In genomic region chr10:12041766-12042408, GRCh38 we compare ENCODE assay signal across 8 cellular contexts. TPM values are rescaled to one million over a fixed set of nuclear protein-coding genes. Genes with fewer than 3 reads are reported as not detected.
A peak's percentile ranks its signal among the peaks of the same experiment; 100 is the strongest.
DNase-seq lines count a peak whose midpoint lies in the region; ATAC-seq and TF ChIP-seq lines count a peak whose summit lies in the region.

No MANE protein-coding gene starts in this region.

- no peak for TF ChIP-seq EP300 in sigmoid colon (IDR thresholded peaks at IDR 0.05)

- no peaks in the 10 kb centered on the region for H3K27me3 ChIP-seq in heart right ventricle
- no peaks in the 10 kb centered on the region for H3K27me3 ChIP-seq in hepatocyte
- H3K27me3 ChIP-seq in sigmoid colon, result no peaks in the 10 kb centered on the region

- H3K4me3 ChIP-seq in heart right ventricle, result peak overlapping the region; percentile 94 to 100 (median 98)
- H3K4me3 ChIP-seq in NB4 (ENCODE audit: low read depth, low read length), result peak overlapping the region; percentile 84
- H3K4me3 ChIP-seq in hepatocyte, result peak overlapping the region; percentile 96
- peak overlapping the region; percentile 91 to 100 (median 99) for H3K4me3 ChIP-seq in sigmoid colon

- H3K4me1 ChIP-seq in heart right ventricle (peaks cover 0 to 23% (median 17%) of the 10 kb centered on the region in 9 donors), hepatocyte (ENCODE audit: insufficient read depth) (peaks cover 13% of the 10 kb centered on the region), sigmoid colon (peaks cover 0 to 24% (median 18%) of the 10 kb centered on the region in 4 donors)

- peaks cover 56% of the 10 kb centered on the region for H3K79me2 ChIP-seq in hepatocyte

- intact Hi-C loops in heart right ventricle (cut with DNase I), result loop anchor here in 1 of 10 donors (2.0 kb wide), 1 partner anchor 27 kb away; the partner anchor contains the start of gene DHTKD1
- intact Hi-C loops in Right ventricle myocardium superior (cut with DNase I), result loop anchor here (2.0 kb wide), 1 partner anchor 27 kb away; the partner anchor contains the start of gene DHTKD1
- intact Hi-C loops in sigmoid colon (cut with DNase I), result loop anchor here (5.0 kb wide), 2 partner anchors 1060 to 1305 kb away; partner anchors contain the start of genes OPTN and SEPHS1

- peak overlapping the region; percentile 81 for H3K4me2 ChIP-seq in hepatocyte

- ATAC-seq in heart right ventricle (peak in 1 of 8 donors; percentile 8), Right ventricle myocardium superior (ENCODE audit: poor library complexity) (no peak), GM18511 (IDR thresholded peaks at IDR 0.05; ENCODE audit: unreplicated experiment) (no peak), GM21367 (IDR thresholded peaks at IDR 0.05; ENCODE audit: unreplicated experiment) (no peak)

- TF ChIP-seq CTCF in heart right ventricle (IDR thresholded peaks at IDR 0.05) (no peak), NB4 (IDR thresholded peaks at IDR 0.05; ENCODE audit: low read depth, low read length) (no peak), hepatocyte (IDR thresholded peaks at IDR 0.05; ENCODE audit: poor library complexity) (no peak), sigmoid colon (IDR thresholded peaks at IDR 0.05) (no peak)

- H3K9me3 ChIP-seq in heart right ventricle, result no peaks in the 10 kb centered on the region
- H3K9me3 ChIP-seq in hepatocyte (ENCODE audit: low read depth), result no peaks in the 10 kb centered on the region
- H3K9me3 ChIP-seq in sigmoid colon, result no peaks in the 10 kb centered on the region

- H2AFZ ChIP-seq in hepatocyte, result peak overlapping the region; percentile 94

- DNase-seq in heart right ventricle (no peak), Right ventricle myocardium superior (no peak), NB4 (ENCODE audit: low read depth) (peak; percentile 44), hepatocyte (ENCODE audit: low spot score) (peak; percentile 56), sigmoid colon (no peak)
- peak; percentile 20 for DNase-seq in activated naive CD4-positive, alpha-beta T cell treated with anti-CD3 and anti-CD28 coated beads, Interleukin-2, amount 50 U/mL, for 16 hours

- H3K27ac ChIP-seq in heart right ventricle (peak overlapping the region; percentile 90 to 100 (median 98)), hepatocyte (peak overlapping the region; percentile 98), sigmoid colon (peak overlapping the region; percentile 95 to 98 (median 96))

- TF ChIP-seq POLR2A in NB4 (IDR thresholded peaks at IDR 0.05; ENCODE audit: extremely low read depth, insufficient read length) (no peak), sigmoid colon (IDR thresholded peaks at IDR 0.05) (no peak)

- H3K36me3 ChIP-seq in heart right ventricle (no peaks in the 10 kb centered on the region), hepatocyte (replicated peaks; ENCODE audit: insufficient read depth, low read depth) (no peaks in the 10 kb centered on the region), sigmoid colon (no peaks in the 10 kb centered on the region)

- WGBS in heart right ventricle, 2 donors, result 0 to 1% methylated on average over 26 of the region's 26 CpGs
- 3% methylated on average over 13 of the region's 26 CpGs for whole genome bisulfite sequencing in hepatocyte (ENCODE audit: low lambda C conversion rate, missing lambda C conversion rate)
- WGBS in sigmoid colon, 2 donors, result 1% methylated on average over 26 of the region's 26 CpGs

- H3K9me2 ChIP-seq in hepatocyte (replicated peaks; ENCODE audit: insufficient read depth), result no peaks in the 10 kb centered on the region

- peaks cover 11% of the 10 kb centered on the region for H4K20me1 ChIP-seq in hepatocyte (ENCODE audit: insufficient read depth, poor library complexity, severe bottlenecking)

RNA-seq across cellular contexts. Expression of gene UPF2, which starts 0.7 kb away (rescaled TPM):
- 10 to 100 TPM; 12.1 to 20.2 (median 16.0) TPM for total RNA-seq in heart right ventricle
- 10 to 100 TPM in 1 of 2 donors, 1 to 10 TPM in 1; 7.9 to 13.4 TPM for polyA plus RNA-seq in heart right ventricle
- total RNA-seq in Right ventricle myocardium superior, result 19.8 TPM
- total RNA-seq in hepatocyte, result 14.5 and 15.1 TPM in 2 replicates
- polyA plus RNA-seq in hepatocyte, result 12.3 and 12.9 TPM in 2 replicates
- 10 to 100 TPM; 29.3 to 36.9 (median 29.8) TPM for total RNA-seq in sigmoid colon
- polyA plus RNA-seq in sigmoid colon, result 10 to 100 TPM; 11.4 to 16.6 (median 16.1) TPM

RNA-seq across cellular contexts. Expression of gene DHTKD1, which starts 26.9 kb away (rescaled TPM):
- total RNA-seq in heart right ventricle (10 to 100 TPM; 13.7 to 44.0 (median 31.0) TPM), Right ventricle myocardium superior (22.8 TPM), hepatocyte (17.5 and 22.8 TPM in 2 replicates), sigmoid colon (10 to 100 TPM; 14.7 to 37.3 (median 20.7) TPM)
- polyA plus RNA-seq in heart right ventricle (10 to 100 TPM; 10.8 to 11.6 TPM), hepatocyte (11.7 and 23.8 TPM in 2 replicates), sigmoid colon (10 to 100 TPM in 2 of 3 donors, 1 to 10 TPM in 1; 8.4 to 14.8 (median 12.5) TPM)

Comparison
In these comparisons a context has a peak if more than half of its experiments do, and no peak if none do; other contexts are left out.
1. DNase-seq: peak in NB4 (single experiment), activated naive CD4-positive, alpha-beta T cell treated with anti-CD3 and anti-CD28 coated beads, Interleukin-2, amount 50 U/mL, for 16 hours (single experiment) and hepatocyte (single experiment); none in heart right ventricle (0 of 2), Right ventricle myocardium superior (single experiment) and sigmoid colon (single experiment).
2. Peak in every context shown above with its lines, with median percentiles within 50 percentile points of each other: H3K27ac ChIP-seq and H3K4me3 ChIP-seq.